Comparison of ENCODE assay signal across 1 cellular context in genomic region chr7:105012503-105013282, GRCh38.
TF ChIP-seq lines count a peak whose summit lies in the region.

No MANE protein-coding gene starts in this region.

TF ChIP-seq in HepG2, 621 proteins besides CTCF, POLR2A, EP300 and RAD21 (continued from another document and continues in another):
- TF ChIP-seq ZNF609 (CRISPR knock-in tag; IDR thresholded peaks at IDR 0.05; ENCODE audit: borderline replicate concordance) (peak; percentile 90), SOX5 (CRISPR knock-in tag; IDR thresholded peaks at IDR 0.05; ENCODE audit: borderline replicate concordance) (peak; percentile 46; the same call in 1 of the 2 replicates), DR1 (CRISPR knock-in tag; IDR thresholded peaks at IDR 0.05) (peak; percentile 87), ZXDC (CRISPR knock-in tag; IDR thresholded peaks at IDR 0.05) (peak; percentile 99), RFX5 (IDR thresholded peaks at IDR 0.05; ENCODE audit: low read depth, low read length) (peak; percentile 66; the same call in 1 of the 2 replicates), PITX1 (CRISPR knock-in tag; IDR thresholded peaks at IDR 0.05) (peak; percentile 73), MED13 (CRISPR knock-in tag; IDR thresholded peaks at IDR 0.05) (0 out of 2 replicates have a peak, but pooled peaks have one; percentile 75), GATAD2A (CRISPR knock-in tag; IDR thresholded peaks at IDR 0.05) (peak; percentile 66; the same call in 1 of the 2 replicates), FLYWCH1 (CRISPR knock-in tag; IDR thresholded peaks at IDR 0.05) (no peak), ZBTB7B (CRISPR knock-in tag; IDR thresholded peaks at IDR 0.05) (peak; percentile 70; the same call in 1 of the 2 replicates), FOXK1 (CRISPR knock-in tag; IDR thresholded peaks at IDR 0.05; ENCODE audit: borderline replicate concordance, low read depth) (peak; percentile 36; the same call in 1 of the 2 replicates), ZBED4 (CRISPR knock-in tag; IDR thresholded peaks at IDR 0.05; ENCODE audit: borderline replicate concordance) (peak; percentile 75; the same call in 1 of the 2 replicates), HNF1B (CRISPR knock-in tag; IDR thresholded peaks at IDR 0.05) (peak; percentile 95), ZFP41 (CRISPR knock-in tag; IDR thresholded peaks at IDR 0.05; ENCODE audit: borderline replicate concordance) (no peak), SAFB2 (CRISPR knock-in tag; IDR thresholded peaks at IDR 0.05; ENCODE audit: borderline replicate concordance, low read depth) (peak; percentile 49; the same call in 1 of the 2 replicates), ZNF513 (CRISPR knock-in tag; conservative IDR thresholded peaks at IDR 0.05) (no peak), FOXA3 (CRISPR knock-in tag; IDR thresholded peaks at IDR 0.05) (peak; percentile 76), ZNF546 (CRISPR knock-in tag; conservative IDR thresholded peaks at IDR 0.05) (no peak), ZNF710 (CRISPR knock-in tag; IDR thresholded peaks at IDR 0.05; ENCODE audit: borderline replicate concordance) (0 out of 2 replicates have a peak, but pooled peaks have one; percentile 71), HDAC1 (CRISPR knock-in tag; IDR thresholded peaks at IDR 0.05) (peak; percentile 95), ZNF740 (CRISPR knock-in tag; IDR thresholded peaks at IDR 0.05) (peak; percentile 89; the same call in 1 of the 2 replicates), EZH2 (conservative IDR thresholded peaks at IDR 0.05; ENCODE audit: low read depth, low read length) (no peak), IRF1 (CRISPR knock-in tag; IDR thresholded peaks at IDR 0.05; ENCODE audit: low read depth) (no peak), SRSF1 (optimal IDR thresholded peaks at IDR 0.05; ENCODE audit: low read depth, low read length) (peak; percentile 76)
